15 cellular contexts compared by ENCODE assay signal in genomic region chr20:2705931-2706645, GRCh38. TPM values are rescaled to one million over a fixed set of nuclear protein-coding genes. Genes with fewer than 3 reads are reported as not detected.
"Had no signal": no experiment of that assay in that cellular context is flagged by ENCODE, and none has a peak within 500 bp of the region (broad histone marks: within the 10 kb centered on the region; RNA-seq: fewer than 3 reads in every experiment).

No MANE protein-coding gene starts in this region.

- H3K4me1 Mint-ChIP-seq: immature natural killer cell had no signal

- H3K4me3 ChIP-seq: pancreas, uterus had no signal

- H3K4me1 ChIP-seq: pancreas, uterus had no signal

- H3K27me3 Mint-ChIP-seq: activated naive CD8-positive, alpha-beta T cell treated with anti-CD3 and anti-CD28 coated beads for 36 hours had no signal

- H3K9me3 Mint-ChIP-seq: activated naive CD8-positive, alpha-beta T cell treated with anti-CD3 and anti-CD28 coated beads for 36 hours; immature natural killer cell had no signal

- H3K36me3 ChIP-seq: brain microvascular endothelial cell, pancreas, uterus had no signal

- H3K27me3 ChIP-seq: pancreas, uterus had no signal

- DNase-seq: activated CD8-positive, alpha-beta T cell treated with anti-CD3 and anti-CD28 coated beads, Interleukin-2, amount 10 ng/mL, durations not matched to agents 7 days and 5 days; activated naive CD8-positive, alpha-beta T cell treated with anti-CD3 and anti-CD28 coated beads for 36 hours; brain microvascular endothelial cell; dermis blood vessel endothelial cell; erythroblast; hippocampal formation; immature natural killer cell; left cardiac atrium; mammary epithelial cell; pancreas; stimulated activated CD4-positive, alpha-beta T cell treated with anti-CD3 and anti-CD28 coated beads, Interleukin-2, amount 100 ng/mL, for 48 hours; stimulated activated CD8-positive, alpha-beta memory T cell treated with anti-CD3 and anti-CD28 coated beads, Interleukin-4, amount 100 ng/mL, for 48 hours; SW 1271; T-helper 9 cell; uterus had no signal

- ATAC-seq: left cardiac atrium, pancreas had no signal

- H3K27ac Mint-ChIP-seq: activated CD8-positive, alpha-beta T cell treated with anti-CD3 and anti-CD28 coated beads, Interleukin-2, amount 10 ng/mL, durations not matched to agents 7 days and 5 days; activated naive CD8-positive, alpha-beta T cell treated with anti-CD3 and anti-CD28 coated beads for 36 hours had no signal

- H3K9me3 ChIP-seq: pancreas, uterus had no signal

- H3K27ac ChIP-seq: brain microvascular endothelial cell, pancreas, uterus had no signal

- H3K36me3 Mint-ChIP-seq: activated naive CD8-positive, alpha-beta T cell treated with anti-CD3 and anti-CD28 coated beads for 36 hours had no signal

- H3K4me3 Mint-ChIP-seq: activated CD8-positive, alpha-beta T cell treated with anti-CD3 and anti-CD28 coated beads, Interleukin-2, amount 10 ng/mL, durations not matched to agents 7 days and 5 days; activated naive CD8-positive, alpha-beta T cell treated with anti-CD3 and anti-CD28 coated beads for 36 hours; immature natural killer cell had no signal

RNA-seq across cellular contexts. Expression of gene EBF4, which starts 13.5 kb away (rescaled TPM):
- total RNA-seq: activated CD8-positive, alpha-beta T cell treated with anti-CD3 and anti-CD28 coated beads, Interleukin-2, amount 10 ng/mL, durations not matched to agents 7 days and 5 days had no signal
- polyA plus RNA-seq: mammary epithelial cell had no signal
